In genomic region chr2:20447437-20448245, GRCh38 we compare ENCODE assay signal across 1 cellular context.
TF ChIP-seq lines count a peak whose summit lies in the region.

No MANE protein-coding gene starts in this region.

TF ChIP-seq in HEK293, 187 proteins besides CTCF, POLR2A, EP300 and RAD21 (continued from another document):
- TF ChIP-seq SCRT1 (tag by site-specific recombination; IDR thresholded peaks at IDR 0.05; ENCODE audit: borderline replicate concordance) (no peak), OSR2 (tag by site-specific recombination; IDR thresholded peaks at IDR 0.05) (no peak), ZEB2 (tag by site-specific recombination; IDR thresholded peaks at IDR 0.05) (no peak), REST (tag by site-specific recombination; IDR thresholded peaks at IDR 0.05) (0 out of 2 replicates have a peak, but pooled peaks have one; percentile 20), ZNF350 (tag by site-specific recombination; IDR thresholded peaks at IDR 0.05) (no peak), ZNF707 (tag by site-specific recombination; IDR thresholded peaks at IDR 0.05) (no peak), ZNF311 (tag by site-specific recombination; IDR thresholded peaks at IDR 0.05; ENCODE audit: borderline replicate concordance) (no peak), ZNF2 (tag by site-specific recombination; IDR thresholded peaks at IDR 0.05) (no peak), ZNF426 (tag by site-specific recombination; IDR thresholded peaks at IDR 0.05) (no peak), ZNF600 (tag by site-specific recombination; IDR thresholded peaks at IDR 0.05) (0 out of 2 replicates have a peak, but pooled peaks have one; percentile 54), HIC1 (tag by site-specific recombination; IDR thresholded peaks at IDR 0.05) (no peak), ZNF629 (tag by site-specific recombination; IDR thresholded peaks at IDR 0.05) (0 out of 2 replicates have a peak, but pooled peaks have one; percentile 12), ZNF266 (tag by site-specific recombination; IDR thresholded peaks at IDR 0.05; ENCODE audit: low read depth) (no peak), ZBTB17 (tag by site-specific recombination; IDR thresholded peaks at IDR 0.05) (peak; percentile 58; the same call in 1 of the 2 replicates), ZNF580 (tag by site-specific recombination; IDR thresholded peaks at IDR 0.05) (no peak), ZXDB (tag by site-specific recombination; IDR thresholded peaks at IDR 0.05) (0 out of 2 replicates have a peak, but pooled peaks have one; percentile 26)
- TF ChIP-seq, protein P1, sequence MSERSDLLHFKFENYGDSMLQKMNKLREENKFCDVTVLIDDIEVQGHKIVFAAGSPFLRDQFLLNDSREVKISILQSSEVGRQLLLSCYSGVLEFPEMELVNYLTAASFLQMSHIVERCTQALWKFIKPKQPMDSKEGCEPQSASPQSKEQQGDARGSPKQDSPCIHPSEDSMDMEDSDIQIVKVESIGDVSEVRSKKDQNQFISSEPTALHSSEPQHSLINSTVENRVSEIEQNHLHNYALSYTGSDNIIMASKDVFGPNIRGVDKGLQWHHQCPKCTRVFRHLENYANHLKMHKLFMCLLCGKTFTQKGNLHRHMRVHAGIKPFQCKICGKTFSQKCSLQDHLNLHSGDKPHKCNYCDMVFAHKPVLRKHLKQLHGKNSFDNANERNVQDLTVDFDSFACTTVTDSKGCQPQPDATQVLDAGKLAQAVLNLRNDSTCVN (tag by site-specific recombination; optimal IDR thresholded peaks at IDR 0.05): peak; percentile 89
- TF ChIP-seq, protein P2, sequence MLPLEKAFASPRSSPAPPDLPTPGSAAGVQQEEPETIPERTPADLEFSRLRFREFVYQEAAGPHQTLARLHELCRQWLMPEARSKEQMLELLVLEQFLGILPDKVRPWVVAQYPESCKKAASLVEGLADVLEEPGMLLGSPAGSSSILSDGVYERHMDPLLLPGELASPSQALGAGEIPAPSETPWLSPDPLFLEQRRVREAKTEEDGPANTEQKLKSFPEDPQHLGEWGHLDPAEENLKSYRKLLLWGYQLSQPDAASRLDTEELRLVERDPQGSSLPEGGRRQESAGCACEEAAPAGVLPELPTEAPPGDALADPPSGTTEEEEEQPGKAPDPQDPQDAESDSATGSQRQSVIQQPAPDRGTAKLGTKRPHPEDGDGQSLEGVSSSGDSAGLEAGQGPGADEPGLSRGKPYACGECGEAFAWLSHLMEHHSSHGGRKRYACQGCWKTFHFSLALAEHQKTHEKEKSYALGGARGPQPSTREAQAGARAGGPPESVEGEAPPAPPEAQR (tag by site-specific recombination; IDR thresholded peaks at IDR 0.05): no peak
- TF ChIP-seq, protein P3, sequence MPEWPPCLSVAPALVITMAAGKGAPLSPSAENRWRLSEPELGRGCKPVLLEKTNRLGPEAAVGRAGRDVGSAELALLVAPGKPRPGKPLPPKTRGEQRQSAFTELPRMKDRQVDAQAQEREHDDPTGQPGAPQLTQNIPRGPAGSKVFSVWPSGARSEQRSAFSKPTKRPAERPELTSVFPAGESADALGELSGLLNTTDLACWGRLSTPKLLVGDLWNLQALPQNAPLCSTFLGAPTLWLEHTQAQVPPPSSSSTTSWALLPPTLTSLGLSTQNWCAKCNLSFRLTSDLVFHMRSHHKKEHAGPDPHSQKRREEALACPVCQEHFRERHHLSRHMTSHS (tag by site-specific recombination; IDR thresholded peaks at IDR 0.05): 0 out of 2 replicates have a peak, but pooled peaks have one; percentile 14
